Comparison of ENCODE assay signal across 24 cellular contexts in genomic region chr2:115568643-115569042, GRCh38.
DNase-seq lines count a peak whose midpoint lies in the region; ATAC-seq, FAIRE-seq and TF ChIP-seq lines count a peak whose summit lies in the region.
"Had no signal": no experiment of that assay in that cellular context is flagged by ENCODE, and none has a peak within 500 bp of the region (broad histone marks: within the 10 kb centered on the region; RNA-seq: fewer than 3 reads in every experiment).

No MANE protein-coding gene starts in this region.

- H3K36me3 ChIP-seq in HepG2 (replicated peaks in 1 of 2; ENCODE audit: control insufficient read depth in 1 of 2, insufficient read depth in 2 of 2, low read length in 2 of 2) (no peaks in the 10 kb centered on the region), right lobe of liver (no peaks in the 10 kb centered on the region), K562 (ENCODE audit: control insufficient read depth, insufficient read depth, low read length) (no peaks in the 10 kb centered on the region), neural progenitor cell (no peaks in the 10 kb centered on the region)
- H3K36me3 ChIP-seq: BE2C; BLaER1 treated with 17β-estradiol and CSF1 and Interleukin-3, amounts not matched to agents 10 nM and 100 nM had no signal

- H3K27ac ChIP-seq in HepG2 (ENCODE audit: extremely low read length, insufficient read depth, low read length): no peak overlapping the region
- no peak overlapping the region for H3K27ac ChIP-seq in right lobe of liver
- H3K27ac ChIP-seq in K562 (ENCODE audit: extremely low read depth, low read depth, low read length): no peak overlapping the region
- H3K27ac ChIP-seq in neural progenitor cell: no peak overlapping the region
- H3K27ac ChIP-seq: 22Rv1; BLaER1 treated with 17β-estradiol and CSF1 and Interleukin-3, amounts not matched to agents 10 nM and 100 nM had no signal

- intact Hi-C loops in HepG2 (cut with micrococcal nuclease; ENCODE audit: unreplicated experiment): no loop called here
- intact Hi-C loops in right lobe of liver (cut with DNase I): no loop called here
- intact Hi-C loops in K562 (cut with micrococcal nuclease): no loop called here

- no peak for TF ChIP-seq POLR2A in HepG2 (IDR thresholded peaks at IDR 0.05; ENCODE audit: insufficient read depth in 1 of 2, low read depth in 2 of 2, low read length in 2 of 2)
- TF ChIP-seq POLR2A in right lobe of liver (IDR thresholded peaks at IDR 0.05): no peak
- TF ChIP-seq POLR2A in K562 (conservative IDR thresholded peaks at IDR 0.05): no peak
- TF ChIP-seq POLR2A in GM12891 (IDR thresholded peaks at IDR 0.05; ENCODE audit: low read depth, low read length): no peak

- no peak overlapping the region for H3K4me3 Mint-ChIP-seq in mesothelial cell of epicardium
- H3K4me3 Mint-ChIP-seq in neural progenitor cell: no peak overlapping the region
- H3K4me3 Mint-ChIP-seq: CD14-positive monocyte; CD4-positive, alpha-beta T cell; CD8-positive, alpha-beta memory T cell had no signal

- TF ChIP-seq EP300 in HepG2 (IDR thresholded peaks at IDR 0.05; ENCODE audit: low read depth in 2 of 2, low read length in 2 of 2) (no peak), HepG2 (CRISPR knock-in tag; IDR thresholded peaks at IDR 0.05; ENCODE audit: borderline replicate concordance) (no peak), K562 (IDR thresholded peaks at IDR 0.05; ENCODE audit: low read length) (no peak)

- CTCF ChIA-PET in HepG2 (lab: Yijun Ruan, JAX; ENCODE audit: low intra/inter-chr PET ratio, low total read pairs) (no interaction called here), K562 (lab: Yijun Ruan, JAX; ENCODE audit: low intra/inter-chr PET ratio) (no interaction called here)

- H3K9ac ChIP-seq in HepG2 (ENCODE audit: insufficient read depth, low read depth, low read length) (no peak overlapping the region), K562 (ENCODE audit: insufficient read depth in 1 of 2, low read depth in 2 of 2, low read length in 2 of 2) (no peak overlapping the region), neural progenitor cell (no peak overlapping the region)
- H3K9ac ChIP-seq: BLaER1 treated with 17β-estradiol and CSF1 and Interleukin-3, amounts not matched to agents 10 nM and 100 nM had no signal

- TF ChIP-seq CTCF in HepG2 (CRISPR knock-in tag; IDR thresholded peaks at IDR 0.05): no peak
- no peak for TF ChIP-seq CTCF in right lobe of liver (IDR thresholded peaks at IDR 0.05)
- TF ChIP-seq CTCF in K562 (IDR thresholded peaks at IDR 0.05 in 2 of 3, conservative IDR thresholded peaks at IDR 0.05 in 1 of 3; ENCODE audit: insufficient read depth in 2 of 3, low read depth in 1 of 3, low read length in 3 of 3): no peak
- TF ChIP-seq CTCF in mesothelial cell of epicardium (IDR thresholded peaks at IDR 0.05; ENCODE audit: unreplicated experiment): no peak
- TF ChIP-seq CTCF in neural progenitor cell (IDR thresholded peaks at IDR 0.05): no peak

- H3K27me3 Mint-ChIP-seq in mesothelial cell of epicardium (ENCODE audit: low read depth) (no peaks in the 10 kb centered on the region), neural progenitor cell (ENCODE audit: insufficient read depth, low read depth) (no peaks in the 10 kb centered on the region)
- H3K27me3 Mint-ChIP-seq: CD4-positive, alpha-beta T cell; CD8-positive, alpha-beta memory T cell had no signal

- H3K9me3 Mint-ChIP-seq in mesothelial cell of epicardium (peaks cover 3% of the 10 kb centered on the region), neural progenitor cell (no peaks in the 10 kb centered on the region)

- no peak for DNase-seq in HepG2 (ENCODE audit: low spot score)
- no peak for DNase-seq in right lobe of liver
- DNase-seq in K562 (ENCODE audit: extremely low read depth in 1 of 4, low spot score in 3 of 4): no peak
- DNase-seq in mesothelial cell of epicardium (ENCODE audit: low spot score in 2 of 2, unreplicated experiment in 2 of 2): no peak
- DNase-seq in neural progenitor cell (ENCODE audit: low spot score): no peak
- no peak for DNase-seq in GM12891 (ENCODE audit: insufficient read length, low spot score)
- DNase-seq: ACHN; AML-193; BE2C; CD4-positive, alpha-beta T cell; CD8-positive, alpha-beta memory T cell; DMS 273 treated with DMSO at 0.1 percent for 48 hours; DMS79; EL; GDM1; GOT3; H7; HCEC 1CT had no signal

- peak overlapping the region; percentile 52 for H3K27ac Mint-ChIP-seq in mesothelial cell of epicardium
- no peak overlapping the region for H3K27ac Mint-ChIP-seq in neural progenitor cell
- H3K27ac Mint-ChIP-seq: CD14-positive monocyte; CD4-positive, alpha-beta T cell; CD8-positive, alpha-beta memory T cell had no signal

- H3K4me3 ChIP-seq in HepG2 (replicated peaks in 1 of 3; ENCODE audit: insufficient read depth in 1 of 3, low read depth in 2 of 3, low read length in 3 of 3): no peak overlapping the region
- H3K4me3 ChIP-seq in right lobe of liver: no peak overlapping the region
- no peak overlapping the region for H3K4me3 ChIP-seq in K562
- H3K4me3 ChIP-seq in neural progenitor cell: no peak overlapping the region
- H3K4me3 ChIP-seq: BLaER1 treated with 17β-estradiol and CSF1 and Interleukin-3, amounts not matched to agents 10 nM and 100 nM; GM12878 had no signal

- H3K4me1 ChIP-seq in HepG2 (ENCODE audit: insufficient read depth, low read length) (no peaks in the 10 kb centered on the region), right lobe of liver (no peaks in the 10 kb centered on the region), K562 (replicated peaks in 1 of 2; ENCODE audit: control insufficient read depth in 2 of 2, insufficient read depth in 2 of 2, low read length in 2 of 2) (no peaks in the 10 kb centered on the region), neural progenitor cell (no peaks in the 10 kb centered on the region)
- H3K4me1 ChIP-seq: BE2C; BLaER1 treated with 17β-estradiol and CSF1 and Interleukin-3, amounts not matched to agents 10 nM and 100 nM had no signal

- H3F3A ChIP-seq in neural progenitor cell (ENCODE audit: low read depth): no peaks in the 10 kb centered on the region

- FAIRE-seq in HepG2 (lab: Jason Lieb, UNC): no peak
- FAIRE-seq in K562 (lab: Jason Lieb, UNC): no peak
- no peak for FAIRE-seq in GM12891 (lab: Jason Lieb, UNC)
- FAIRE-seq: A204.1, GM12878, GM18507 had no signal

- BruUV-seq in HepG2 (replicated peaks; lab: Mats Ljungman, UMichigan) (no TSS peak), K562 (replicated peaks; lab: Mats Ljungman, UMichigan) (no TSS peak)

- H3K4me1 Mint-ChIP-seq in mesothelial cell of epicardium (peaks cover 2% of the 10 kb centered on the region), neural progenitor cell (no peaks in the 10 kb centered on the region)
- H3K4me1 Mint-ChIP-seq: CD14-positive monocyte; CD8-positive, alpha-beta memory T cell had no signal

- in situ Hi-C loops in HepG2 (cut with HindIII; ENCODE audit: extremely low pct_ligation_motif_present, low pct_unique_long_range_greater_than_20kb) (no loop called here), K562 (cut with MboI) (no loop called here)

- no peaks in the 10 kb centered on the region for H4K20me1 ChIP-seq in HepG2 (ENCODE audit: insufficient read depth, low read length)
- no peaks in the 10 kb centered on the region for H4K20me1 ChIP-seq in K562 (replicated peaks; ENCODE audit: control insufficient read depth, insufficient read depth, low read length)
- no peaks in the 10 kb centered on the region for H4K20me1 ChIP-seq in neural progenitor cell (ENCODE audit: low read depth)
- H4K20me1 ChIP-seq: BLaER1 treated with 17β-estradiol and CSF1 and Interleukin-3, amounts not matched to agents 10 nM and 100 nM had no signal

- no peaks in the 10 kb centered on the region for H3K9me1 ChIP-seq in K562 (ENCODE audit: control insufficient read depth, insufficient read depth, low read length)

- POLR2A ChIA-PET in HepG2 (lab: Yijun Ruan, JAX) (no interaction called here), K562 (lab: Yijun Ruan, JAX) (no interaction called here)

- H2AFZ ChIP-seq in HepG2 (ENCODE audit: low read length): no peak overlapping the region
- H2AFZ ChIP-seq in K562 (ENCODE audit: low read depth, low read length): no peak overlapping the region
- H2AFZ ChIP-seq in neural progenitor cell (replicated peaks): no peak overlapping the region

- no peak for ATAC-seq in HepG2
- no peak for ATAC-seq in right lobe of liver
- no peak for ATAC-seq in K562
- ATAC-seq: GM12878 had no signal

- no peaks in the 10 kb centered on the region for H3K27me3 ChIP-seq in HepG2 (ENCODE audit: control insufficient read depth in 1 of 2, insufficient read depth in 2 of 2, low read length in 2 of 2)
- no peaks in the 10 kb centered on the region for H3K27me3 ChIP-seq in right lobe of liver
- H3K27me3 ChIP-seq in K562 (ENCODE audit: control insufficient read depth in 2 of 2, insufficient read depth in 2 of 2, low read length in 2 of 2): no peaks in the 10 kb centered on the region
- H3K27me3 ChIP-seq in neural progenitor cell: no peaks in the 10 kb centered on the region
- H3K27me3 ChIP-seq: BE2C; BLaER1 treated with 17β-estradiol and CSF1 and Interleukin-3, amounts not matched to agents 10 nM and 100 nM had no signal

- 0% methylated on average over 1 of the region's 1 CpG for WGBS in HepG2 (ENCODE audit: low lambda C conversion rate)
- 25% methylated on average over 1 of the region's 1 CpG for WGBS in right lobe of liver (ENCODE audit: insufficient coverage, low coverage, low lambda C conversion rate, missing lambda C conversion rate)
- whole genome bisulfite sequencing in K562 (ENCODE audit: insufficient coverage, low coverage, missing lambda C conversion rate): 0% methylated on average over 1 of the region's 1 CpG

- no peak overlapping the region for H3K4me2 ChIP-seq in HepG2 (ENCODE audit: low read depth, low read length)
- H3K4me2 ChIP-seq in K562 (ENCODE audit: insufficient read depth, low read length): no peak overlapping the region
- H3K4me2 ChIP-seq in neural progenitor cell: no peak overlapping the region
- H3K4me2 ChIP-seq: BLaER1 treated with 17β-estradiol and CSF1 and Interleukin-3, amounts not matched to agents 10 nM and 100 nM had no signal

- H3K36me3 Mint-ChIP-seq in mesothelial cell of epicardium (peaks cover 4% of the 10 kb centered on the region), neural progenitor cell (no peaks in the 10 kb centered on the region)
- H3K36me3 Mint-ChIP-seq: CD14-positive monocyte had no signal

- TF ChIP-seq RAD21 in HepG2 (CRISPR knock-in tag; IDR thresholded peaks at IDR 0.05): no peak
- no peak for TF ChIP-seq RAD21 in K562 (CRISPR knock-in tag; conservative IDR thresholded peaks at IDR 0.05 in 1 of 2, IDR thresholded peaks at IDR 0.05 in 1 of 2)

- H3K9me3 ChIP-seq in HepG2 (ENCODE audit: low read length) (peaks cover 93% of the 10 kb centered on the region), right lobe of liver (no peaks in the 10 kb centered on the region), K562 (replicated peaks; ENCODE audit: control insufficient read depth, insufficient read depth, low read depth, low read length) (peaks cover 1% of the 10 kb centered on the region; the same call in 1 of the 2 replicates), neural progenitor cell (ENCODE audit: low read depth) (no peaks in the 10 kb centered on the region)
- H3K9me3 ChIP-seq: BE2C; BLaER1 treated with 17β-estradiol and CSF1 and Interleukin-3, amounts not matched to agents 10 nM and 100 nM had no signal

- H3K79me2 ChIP-seq in HepG2 (ENCODE audit: insufficient read depth, low read length) (no peaks in the 10 kb centered on the region), K562 (ENCODE audit: control insufficient read depth, insufficient read depth, low read length) (no peaks in the 10 kb centered on the region), neural progenitor cell (ENCODE audit: low read depth) (no peaks in the 10 kb centered on the region)

Comparison
In these comparisons a context has a peak if more than half of its experiments do, and no peak if none do; other contexts are left out.
1. Of the 241 proteins assayed by ChIP-seq in both HepG2 and K562: peak only in HepG2: none; only in K562: MAFG; in both: MAFF and MAFK; in neither: 238.